Comparison of ENCODE assay signal across 1 cellular context in the genomic region with DNA sequence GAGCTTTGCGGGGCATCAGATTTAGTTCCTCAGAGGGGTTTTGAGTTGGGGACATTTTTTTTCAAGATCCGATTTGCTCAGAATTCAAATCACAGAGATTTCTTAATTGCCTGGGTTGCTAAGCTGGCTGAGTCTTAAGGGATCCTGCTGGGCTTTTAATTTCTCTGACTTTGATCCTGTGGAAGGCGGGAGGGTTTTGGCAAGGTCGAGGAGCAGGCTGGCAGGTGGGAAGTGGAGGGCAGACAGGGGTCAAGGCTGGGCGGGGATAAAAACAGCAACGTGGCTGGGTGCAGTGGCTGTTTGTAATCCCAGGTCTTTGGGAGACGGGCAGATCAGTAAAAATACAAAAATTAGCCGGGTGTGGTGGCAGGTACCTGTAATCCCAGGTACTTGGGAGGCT.
A peak's percentile ranks its signal among the peaks of the same experiment; 100 is the strongest.
TF ChIP-seq lines count a peak whose summit lies in the region.

No MANE protein-coding gene starts in this region.

TF ChIP-seq in H1, 55 proteins besides CTCF, POLR2A, EP300 and RAD21 (continued from another document):
- TF ChIP-seq RNF2 (IDR thresholded peaks at IDR 0.05; ENCODE audit: borderline replicate concordance, low read depth, low read length, missing control alignments, poor library complexity, severe bottlenecking) = no peak
- TF ChIP-seq TEAD4 (IDR thresholded peaks at IDR 0.05; ENCODE audit: low read depth, low read length) = no peak
- TF ChIP-seq, protein P1, sequence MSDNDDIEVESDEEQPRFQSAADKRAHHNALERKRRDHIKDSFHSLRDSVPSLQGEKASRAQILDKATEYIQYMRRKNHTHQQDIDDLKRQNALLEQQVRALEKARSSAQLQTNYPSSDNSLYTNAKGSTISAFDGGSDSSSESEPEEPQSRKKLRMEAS (IDR thresholded peaks at IDR 0.05) = peak; percentile 58
- TF ChIP-seq RFX5 (IDR thresholded peaks at IDR 0.05; ENCODE audit: borderline replicate concordance, low read depth, low read length) = no peak
- no peak for TF ChIP-seq ZNF274 (IDR thresholded peaks at IDR 0.05; ENCODE audit: borderline replicate concordance, extremely low read depth, low read length)
- no peak for TF ChIP-seq HDAC6 (IDR thresholded peaks at IDR 0.05; ENCODE audit: low read depth, low read length)
- no peak for TF ChIP-seq JUND (IDR thresholded peaks at IDR 0.05; ENCODE audit: low read length)
- no peak for TF ChIP-seq SUZ12 (IDR thresholded peaks at IDR 0.05; ENCODE audit: low read length)
- TF ChIP-seq TAF7 (optimal IDR thresholded peaks at IDR 0.05; ENCODE audit: borderline replicate concordance, low read depth, low read length) = no peak
- peak; percentile 98 for TF ChIP-seq RXRA (IDR thresholded peaks at IDR 0.05; ENCODE audit: insufficient read depth, low read depth, low read length)
- TF ChIP-seq BCL11A (IDR thresholded peaks at IDR 0.05; ENCODE audit: low read depth in 2 of 2, low read length in 2 of 2) = no peak
- no peak for TF ChIP-seq CHD2 (IDR thresholded peaks at IDR 0.05; ENCODE audit: low read length)
- TF ChIP-seq HDAC2 (IDR thresholded peaks at IDR 0.05; ENCODE audit: borderline replicate concordance in 1 of 2, low read depth in 2 of 2, low read length in 2 of 2) = no peak
- no peak for TF ChIP-seq BACH1 (IDR thresholded peaks at IDR 0.05; ENCODE audit: low read length)
- TF ChIP-seq JUN (IDR thresholded peaks at IDR 0.05; ENCODE audit: low read depth, low read length) = no peak
- peak; percentile 70; the same call in 1 of the 2 replicates for TF ChIP-seq TCF12 (IDR thresholded peaks at IDR 0.05; ENCODE audit: low read depth, low read length)
- TF ChIP-seq E2F6 (IDR thresholded peaks at IDR 0.05) = peak; percentile 80
- TF ChIP-seq CHD7 (IDR thresholded peaks at IDR 0.05; ENCODE audit: insufficient replicate concordance, low read length) = no peak
- no peak for TF ChIP-seq KDM5A (IDR thresholded peaks at IDR 0.05; ENCODE audit: low read length)
- TF ChIP-seq RBBP5 (IDR thresholded peaks at IDR 0.05; ENCODE audit: borderline replicate concordance, low read depth, low read length) = no peak
- TF ChIP-seq CBX5 (IDR thresholded peaks at IDR 0.05; ENCODE audit: low read depth, low read length) = no peak
- no peak for TF ChIP-seq SP1 (IDR thresholded peaks at IDR 0.05; ENCODE audit: low read depth, low read length)
- TF ChIP-seq KDM1A (IDR thresholded peaks at IDR 0.05; ENCODE audit: borderline replicate concordance, low read length) = no peak
- no peak for TF ChIP-seq ASH2L (IDR thresholded peaks at IDR 0.05; ENCODE audit: low read length)
- no peak for TF ChIP-seq GTF2F1 (IDR thresholded peaks at IDR 0.05; ENCODE audit: borderline replicate concordance, low read depth, low read length)
- no peak for TF ChIP-seq CREB1 (IDR thresholded peaks at IDR 0.05)
- TF ChIP-seq SAP30 (IDR thresholded peaks at IDR 0.05; ENCODE audit: insufficient read depth, insufficient replicate concordance, low read length) = no peak
- TF ChIP-seq SIRT6 (IDR thresholded peaks at IDR 0.05; ENCODE audit: low read length) = no peak
- TF ChIP-seq POU5F1 (IDR thresholded peaks at IDR 0.05; ENCODE audit: low read depth, low read length) = no peak
- no peak for TF ChIP-seq CTBP2 (IDR thresholded peaks at IDR 0.05; ENCODE audit: borderline replicate concordance, insufficient read depth, insufficient read length, low read length)
- no peak for TF ChIP-seq ATF3 (IDR thresholded peaks at IDR 0.05; ENCODE audit: insufficient read depth, low read depth, low read length)
- TF ChIP-seq BRCA1 (IDR thresholded peaks at IDR 0.05; ENCODE audit: low read depth, low read length) = no peak
- TF ChIP-seq SP4 (IDR thresholded peaks at IDR 0.05; ENCODE audit: low read length) = no peak
- no peak for TF ChIP-seq SIN3A (conservative IDR thresholded peaks at IDR 0.05 in 1 of 2, IDR thresholded peaks at IDR 0.05 in 1 of 2; ENCODE audit: low read depth in 1 of 2, low read length in 2 of 2)
